Comparison of ENCODE assay signal across 17 cellular contexts in genomic region chr6:25714765-25715164, GRCh38. TPM values are rescaled to one million over a fixed set of nuclear protein-coding genes. Genes with fewer than 3 reads are reported as not detected.
A peak's percentile ranks its signal among the peaks of the same experiment; 100 is the strongest.
DNase-seq lines count a peak whose midpoint lies in the region; ATAC-seq and TF ChIP-seq lines count a peak whose summit lies in the region.
"Had no signal": no experiment of that assay in that cellular context is flagged by ENCODE, and none has a peak within 500 bp of the region (broad histone marks: within the 10 kb centered on the region; RNA-seq: fewer than 3 reads in every experiment).

No MANE protein-coding gene starts in this region.

- no peak for TF ChIP-seq CTCF in cardiac fibroblast (IDR thresholded peaks at IDR 0.05; ENCODE audit: low read depth, low read length)

- no peak overlapping the region for H3K4me3 ChIP-seq in cardiac fibroblast (replicated peaks in 1 of 2; ENCODE audit: low read depth in 2 of 2, low read length in 2 of 2)

- intact Hi-C loops in Right ventricle myocardium inferior (cut with DNase I): loop anchor here (10.0 kb wide), 1 partner anchor 490 kb away; no protein-coding TSS in a partner anchor

- ATAC-seq in Right ventricle myocardium inferior: no peak

- peak; percentile 11 for DNase-seq in NCI-H510A treated with DMSO at 0.1 percent for 48 hours (lab: John Stamatoyannopoulos, UW)
- no peak for DNase-seq in NCI-H510A (lab: John Stamatoyannopoulos, UW)
- peak; percentile 70 for DNase-seq in OCI-M1 (lab: John Stamatoyannopoulos, UW)
- peak; percentile 7 to 18 for DNase-seq in cardiac fibroblast (ENCODE audit: low read depth in 2 of 2)
- peak; percentile 57 for DNase-seq in pulmonary artery endothelial cell (ENCODE audit: low read depth, low spot score)
- DNase-seq in NK-92 treated with Interleukin-12 subunit alpha and Interleukin-12 subunit beta, amount 100 ng/mL, for 24 hours (lab: John Stamatoyannopoulos, UW): no peak
- no peak for DNase-seq in Right ventricle myocardium inferior (ENCODE audit: missing footprints)
- DNase-seq in AG20443 (ENCODE audit: low spot score): no peak
- DNase-seq: C1 segment of cervical spinal cord, DMS153, H7, IMR-90, NCI-H1436 treated with DMSO at 0.1 percent for 48 hours, NCI-H2081, NCI-H774, RPMI8226 had no signal

RNA-seq across cellular contexts. Expression of gene SLC17A4, which starts 39.8 kb away (rescaled TPM):
- not detected in 2 replicates for total RNA-seq in pulmonary artery endothelial cell
- not detected for total RNA-seq in Right ventricle myocardium inferior
- total RNA-seq: H7, IMR-90, SK-MEL-5 had no signal

Comparison
In these comparisons a context has a peak if more than half of its experiments do, and no peak if none do; other contexts are left out.
1. DNase-seq: peak in NCI-H510A treated with DMSO at 0.1 percent for 48 hours (single experiment), OCI-M1 (single experiment), cardiac fibroblast (2 of 2) and pulmonary artery endothelial cell (single experiment); none in NCI-H510A (single experiment), NK-92 treated with Interleukin-12 subunit alpha and Interleukin-12 subunit beta, amount 100 ng/mL, for 24 hours (single experiment), Right ventricle myocardium inferior (single experiment) and AG20443 (single experiment).